Comparison of ENCODE assay signal across 13 cellular contexts in genomic region chr10:3102721-3103410, GRCh38. TPM values are rescaled to one million over a fixed set of nuclear protein-coding genes. Genes with fewer than 3 reads are reported as not detected.
DNase-seq lines count a peak whose midpoint lies in the region; TF ChIP-seq lines count a peak whose summit lies in the region.
"Had no signal": no experiment of that assay in that cellular context is flagged by ENCODE, and none has a peak within 500 bp of the region (broad histone marks: within the 10 kb centered on the region; RNA-seq: fewer than 3 reads in every experiment).

No MANE protein-coding gene starts in this region.

- H4K20me1 ChIP-seq in Karpas-422 (ENCODE audit: insufficient read depth, low read depth, low read length) (peaks cover 41% of the 10 kb centered on the region; the same call in 1 of the 2 replicates), hepatocyte (ENCODE audit: insufficient read depth, poor library complexity, severe bottlenecking) (no peaks in the 10 kb centered on the region)

- H3K9me3 ChIP-seq in Karpas-422 (ENCODE audit: low read length) (no peaks in the 10 kb centered on the region), hepatocyte (ENCODE audit: low read depth) (no peaks in the 10 kb centered on the region)
- H3K9me3 ChIP-seq: upper lobe of right lung had no signal

- H3K27ac ChIP-seq in brain microvascular endothelial cell (peak overlapping the region; percentile 17), Karpas-422 (ENCODE audit: low read length) (no peak overlapping the region), hepatocyte (no peak overlapping the region)
- H3K27ac ChIP-seq: SK-N-MC, upper lobe of right lung had no signal

- no peaks in the 10 kb centered on the region for H3K4me1 Mint-ChIP-seq in activated naive CD4-positive, alpha-beta T cell treated with anti-CD3 and anti-CD28 coated beads, Interleukin-2, amount 10 ng/mL, durations not matched to agents 7 days and 5 days

- peaks cover 63% of the 10 kb centered on the region for H3K36me3 ChIP-seq in brain microvascular endothelial cell (replicated peaks)
- H3K36me3 ChIP-seq in Karpas-422 (ENCODE audit: insufficient read depth, low read length), result peaks cover 74% of the 10 kb centered on the region
- no peaks in the 10 kb centered on the region for H3K36me3 ChIP-seq in hepatocyte (replicated peaks; ENCODE audit: insufficient read depth, low read depth)
- H3K36me3 ChIP-seq: upper lobe of right lung had no signal

- TF ChIP-seq CTCF in brain microvascular endothelial cell (IDR thresholded peaks at IDR 0.05; ENCODE audit: low read depth, low read length, missing control alignments) (no peak), hepatocyte (IDR thresholded peaks at IDR 0.05; ENCODE audit: poor library complexity) (no peak)

- H3K4me3 ChIP-seq in brain microvascular endothelial cell (ENCODE audit: low read depth, low read length) (no peak overlapping the region), Karpas-422 (ENCODE audit: low read length) (no peak overlapping the region), hepatocyte (no peak overlapping the region)
- H3K4me3 ChIP-seq: SK-N-MC, upper lobe of right lung had no signal

- H3K4me2 ChIP-seq in Karpas-422 (ENCODE audit: low read depth, low read length, poor library complexity, severe bottlenecking) (no peak overlapping the region), hepatocyte (no peak overlapping the region)

- CTCF ChIA-PET in activated naive CD4-positive, alpha-beta T cell treated with anti-CD3 and anti-CD28 coated beads, Interleukin-2, amount 10 ng/mL, durations not matched to agents 7 days and 5 days (lab: Charles Lee), result no interaction called here

- in situ Hi-C loops in brain microvascular endothelial cell (cut with HindIII; ENCODE audit: low pct_ligation_motif_present, low sequenced_read_pairs), result no loop called here

- H3K36me3 Mint-ChIP-seq in activated naive CD4-positive, alpha-beta T cell treated with anti-CD3 and anti-CD28 coated beads, Interleukin-2, amount 10 ng/mL, durations not matched to agents 7 days and 5 days, result peaks cover 55% of the 10 kb centered on the region

- no peak overlapping the region for H3K27ac Mint-ChIP-seq in activated naive CD4-positive, alpha-beta T cell treated with anti-CD3 and anti-CD28 coated beads, Interleukin-2, amount 10 ng/mL, durations not matched to agents 7 days and 5 days

- H3K4me1 ChIP-seq in Karpas-422 (ENCODE audit: low read length) (no peaks in the 10 kb centered on the region), hepatocyte (ENCODE audit: insufficient read depth) (no peaks in the 10 kb centered on the region)

- H3K79me2 ChIP-seq in Karpas-422 (ENCODE audit: low read length) (peaks cover 54% of the 10 kb centered on the region), hepatocyte (no peaks in the 10 kb centered on the region)

- no peaks in the 10 kb centered on the region for H3K9me3 Mint-ChIP-seq in activated naive CD4-positive, alpha-beta T cell treated with anti-CD3 and anti-CD28 coated beads, Interleukin-2, amount 10 ng/mL, durations not matched to agents 7 days and 5 days

- DNase-seq in NCI-H510A treated with DMSO at 0.1 percent for 48 hours (lab: John Stamatoyannopoulos, UW) (peak; percentile 26), NCI-H510A (lab: John Stamatoyannopoulos, UW) (no peak), brain microvascular endothelial cell (no peak), kidney glomerular epithelial cell (lab: John Stamatoyannopoulos, UW) (peak; percentile 44), superior temporal gyrus (ENCODE audit: extremely low spot score) (peak; percentile 53), Karpas-422 (no peak), hepatocyte (ENCODE audit: low spot score) (no peak)
- DNase-seq in activated naive CD4-positive, alpha-beta T cell treated with anti-CD3 and anti-CD28 coated beads, Interleukin-2, amount 10 ng/mL, durations not matched to agents 7 days and 5 days, result no peak
- DNase-seq: activated CD8-positive, alpha-beta memory T cell treated with anti-CD3 and anti-CD28 coated beads, Interleukin-2, amount 50 U/mL, for 48 hours; effector CD8-positive, alpha-beta T cell; MV-4-11; upper lobe of right lung had no signal

- H3K27me3 ChIP-seq in brain microvascular endothelial cell (replicated peaks) (no peaks in the 10 kb centered on the region), Karpas-422 (ENCODE audit: low read length) (no peaks in the 10 kb centered on the region), hepatocyte (no peaks in the 10 kb centered on the region)
- H3K27me3 ChIP-seq: upper lobe of right lung had no signal

- H2AFZ ChIP-seq in Karpas-422 (ENCODE audit: low read length), result no peak overlapping the region
- no peak overlapping the region for H2AFZ ChIP-seq in hepatocyte

- WGBS in hepatocyte (ENCODE audit: low lambda C conversion rate, missing lambda C conversion rate), result 82% methylated on average over 19 of the region's 19 CpGs

- H3K9me2 ChIP-seq in Karpas-422 (replicated peaks; ENCODE audit: insufficient read depth, low read length) (no peaks in the 10 kb centered on the region), hepatocyte (replicated peaks; ENCODE audit: insufficient read depth) (no peaks in the 10 kb centered on the region)

- H3K9ac ChIP-seq in Karpas-422 (ENCODE audit: low read length), result no peak overlapping the region

- H3K27me3 Mint-ChIP-seq in activated naive CD4-positive, alpha-beta T cell treated with anti-CD3 and anti-CD28 coated beads, Interleukin-2, amount 10 ng/mL, durations not matched to agents 7 days and 5 days, result no peaks in the 10 kb centered on the region

- no peak overlapping the region for H3K4me3 Mint-ChIP-seq in activated naive CD4-positive, alpha-beta T cell treated with anti-CD3 and anti-CD28 coated beads, Interleukin-2, amount 10 ng/mL, durations not matched to agents 7 days and 5 days

RNA-seq across cellular contexts. Expression of gene PFKP, which starts 35.5 kb away (rescaled TPM):
- 91.3 and 196 TPM in 2 replicates for total RNA-seq in Karpas-422 (2014; rRNA removed; shearing (Covaris generic); ENCODE audit: low replicate concordance)
- total RNA-seq in hepatocyte, result 17.5 and 24.6 TPM in 2 replicates
- 48.9 and 56.0 TPM in 2 replicates for polyA plus RNA-seq in hepatocyte

Comparison
In these comparisons a context has a peak if more than half of its experiments do, and no peak if none do; other contexts are left out.
1. DNase-seq: peak in NCI-H510A treated with DMSO at 0.1 percent for 48 hours (single experiment), kidney glomerular epithelial cell (single experiment) and superior temporal gyrus (single experiment); none in NCI-H510A (single experiment), brain microvascular endothelial cell (single experiment), activated naive CD4-positive, alpha-beta T cell treated with anti-CD3 and anti-CD28 coated beads, Interleukin-2, amount 10 ng/mL, durations not matched to agents 7 days and 5 days (single experiment), Karpas-422 (single experiment) and hepatocyte (single experiment).